ENCODE assay signal across 10 cellular contexts in genomic region chr20:31841928-31842327, GRCh38. TPM values are rescaled to one million over a fixed set of nuclear protein-coding genes. Genes with fewer than 3 reads are reported as not detected.
A peak's percentile ranks its signal among the peaks of the same experiment; 100 is the strongest.
DNase-seq lines count a peak whose midpoint lies in the region; ATAC-seq and TF ChIP-seq lines count a peak whose summit lies in the region.
"Had no signal": no experiment of that assay in that cellular context is flagged by ENCODE, and none has a peak within 500 bp of the region (broad histone marks: within the 10 kb centered on the region; RNA-seq: fewer than 3 reads in every experiment).

No MANE protein-coding gene starts in this region.

- no peak overlapping the region for H3K4me3 ChIP-seq in fibroblast of lung (replicated peaks in 1 of 4; ENCODE audit: control extremely low read depth in 1 of 4, insufficient read depth in 1 of 4, low read depth in 3 of 4, low read length in 4 of 4)
- H3K4me3 ChIP-seq in psoas muscle = no peak overlapping the region

- H4K20me1 ChIP-seq in fibroblast of lung (ENCODE audit: control insufficient read depth, extremely low read depth, insufficient read depth, low read length) = no peaks in the 10 kb centered on the region

- DNase-seq in Daoy (ENCODE audit: low read depth) (peak; percentile 92), RPMI7951 (ENCODE audit: low read depth) (peak; percentile 85), fibroblast of lung (ENCODE audit: low read depth in 2 of 2) (peak; percentile 53 to 87), psoas muscle (peak in 1 of 2 donors; percentile 60), NCI-H1092 treated with DMSO at 0.1 percent for 48 hours (lab: John Stamatoyannopoulos, UW) (no peak), HPDE6-E6E7 (ENCODE audit: extremely low spot score) (no peak), germinal center (ENCODE audit: low spot score) (no peak)
- DNase-seq: CD8-positive, alpha-beta T cell had no signal

- no peak for TF ChIP-seq CTCF in fibroblast of lung (conservative IDR thresholded peaks at IDR 0.05 in 1 of 2, IDR thresholded peaks at IDR 0.05 in 1 of 2; ENCODE audit: low read depth in 1 of 2, low read length in 2 of 2)
- TF ChIP-seq CTCF in psoas muscle (IDR thresholded peaks at IDR 0.05) = no peak

- H3K79me2 ChIP-seq in fibroblast of lung (ENCODE audit: control insufficient read depth, insufficient read depth, low read length) = no peaks in the 10 kb centered on the region

- no peak overlapping the region for H2AFZ ChIP-seq in fibroblast of lung (ENCODE audit: low read length)

- intact Hi-C loops in psoas muscle (cut with DNase I) = no loop called here

- no peaks in the 10 kb centered on the region for H3K9me3 ChIP-seq in fibroblast of lung (ENCODE audit: control insufficient read depth, insufficient read depth, low read depth, low read length)
- no peaks in the 10 kb centered on the region for H3K9me3 ChIP-seq in psoas muscle

- H3K27ac ChIP-seq in fibroblast of lung (ENCODE audit: insufficient read depth, low read length) (peak overlapping the region; percentile 11), psoas muscle (peak overlapping the region; percentile 55)

- peak overlapping the region; percentile 62 for H3K4me2 ChIP-seq in fibroblast of lung (ENCODE audit: extremely low read depth, insufficient read depth, low read length)

- peaks cover 42% of the 10 kb centered on the region for H3K4me1 ChIP-seq in fibroblast of lung (ENCODE audit: control insufficient read depth, extremely low read depth, insufficient read depth, low read length)
- H3K4me1 ChIP-seq in psoas muscle = no peaks in the 10 kb centered on the region

- peak in 1 of 4 donors; percentile 3 for ATAC-seq in psoas muscle
- ATAC-seq in HG03460 (IDR thresholded peaks at IDR 0.05; ENCODE audit: unreplicated experiment) = no peak
- ATAC-seq: CD8-positive, alpha-beta T cell had no signal

- 34 to 38% (median 36%) methylated on average over 8 of the region's 8 CpGs for WGBS in psoas muscle, 3 donors

- H3K27me3 ChIP-seq in fibroblast of lung (ENCODE audit: control insufficient read depth, insufficient read depth, low read length) (no peaks in the 10 kb centered on the region), psoas muscle (ENCODE audit: insufficient read depth in 3 of 3, low read length in 2 of 3) (no peaks in the 10 kb centered on the region)

- H3K9ac ChIP-seq in fibroblast of lung (ENCODE audit: insufficient read depth, low read length) = no peak overlapping the region

- H3K36me3 ChIP-seq in fibroblast of lung (ENCODE audit: control insufficient read depth, insufficient read depth, low read length) (no peaks in the 10 kb centered on the region), psoas muscle (ENCODE audit: insufficient read depth in 1 of 2, low read depth in 1 of 2) (no peaks in the 10 kb centered on the region)

RNA-seq across cellular contexts. Expression of gene FOXS1, which starts 3.5 kb away (rescaled TPM):
- 2.0 and 3.6 TPM in 2 replicates for total RNA-seq in Daoy (2014; rRNA removed; shearing (Covaris generic))
- 0.24 and 0.39 TPM in 2 replicates for total RNA-seq in RPMI7951 (2014; rRNA removed; shearing (Covaris generic))
- under 0.01 TPM in 1 of 2 replicates, not detected in the other for total RNA-seq in fibroblast of lung
- not detected in 2 replicates for polyA plus RNA-seq in fibroblast of lung
- not detected in 2 replicates for polyA plus RNA-seq in fibroblast of lung (2012)
- polyA minus RNA-seq in fibroblast of lung (ENCODE audit: low replicate concordance) = not detected in 2 replicates
- total RNA-seq in psoas muscle = 1 to 10 TPM in 2 of 4 donors, under 1 TPM in 2; 0.59 to 3.8 (median 1.2) TPM
- 1 to 10 TPM in 1 of 3 donors, under 1 TPM in 2; 0.65 to 1.3 (median 0.87) TPM for polyA plus RNA-seq in psoas muscle
- total RNA-seq: CD8-positive, alpha-beta T cell; subcutaneous adipose tissue had no signal

RNA-seq across cellular contexts. Expression of gene MYLK2, which starts 22.8 kb away (rescaled TPM):
- 3.0 and 3.4 TPM in 2 replicates for total RNA-seq in Daoy (2014; rRNA removed; shearing (Covaris generic))
- 0.36 and 0.59 TPM in 2 replicates for total RNA-seq in RPMI7951 (2014; rRNA removed; shearing (Covaris generic))
- total RNA-seq in fibroblast of lung (under 0.01 TPM in 1 of 2 replicates, not detected in the other), psoas muscle (100 to 1,000 TPM in 2 of 4 donors, 10 to 100 TPM in 2; 55.8 to 144 (median 102) TPM)
- polyA plus RNA-seq in fibroblast of lung (0.03 TPM in 1 of 2 replicates, not detected in the other), psoas muscle (100 to 1,000 TPM in 1 of 3 donors, 10 to 100 TPM in 2; 30.6 to 273 (median 91.4) TPM)
- polyA plus RNA-seq in fibroblast of lung (2012) = 0.17 TPM in 1 of 2 replicates, not detected in the other
- not detected in 2 replicates for polyA minus RNA-seq in fibroblast of lung (ENCODE audit: low replicate concordance)
- total RNA-seq: CD8-positive, alpha-beta T cell; subcutaneous adipose tissue had no signal

RNA-seq across cellular contexts. Expression of gene DUSP15, which starts 28.4 kb away (rescaled TPM):
- 1.9 and 4.2 TPM in 2 replicates for total RNA-seq in Daoy (2014; rRNA removed; shearing (Covaris generic))
- total RNA-seq in RPMI7951 (2014; rRNA removed; shearing (Covaris generic)) = not detected in 2 replicates
- total RNA-seq in fibroblast of lung = not detected in 2 replicates
- polyA plus RNA-seq in fibroblast of lung = 0.14 TPM in 1 of 2 replicates, not detected in the other
- polyA plus RNA-seq in fibroblast of lung (2012) = not detected in 2 replicates
- 1.9 TPM in 1 of 2 replicates, not detected in the other for polyA minus RNA-seq in fibroblast of lung (ENCODE audit: low replicate concordance)
- under 1 TPM in 1 of 4 donors, not detected in 3; 0.51 TPM for total RNA-seq in psoas muscle
- polyA plus RNA-seq in psoas muscle = under 1 TPM; 0.04 to 0.22 (median 0.17) TPM
- total RNA-seq: CD8-positive, alpha-beta T cell had no signal

RNA-seq across cellular contexts. Expression of gene TTLL9, which starts 28.5 kb away (rescaled TPM):
- 1.5 TPM in 1 of 2 replicates, not detected in the other for total RNA-seq in Daoy (2014; rRNA removed; shearing (Covaris generic))
- not detected in 2 replicates for total RNA-seq in RPMI7951 (2014; rRNA removed; shearing (Covaris generic))
- not detected in 2 replicates for total RNA-seq in fibroblast of lung
- polyA plus RNA-seq in fibroblast of lung = 0.05 TPM in 1 of 2 replicates, not detected in the other
- not detected in 2 replicates for polyA plus RNA-seq in fibroblast of lung (2012)
- polyA minus RNA-seq in fibroblast of lung (ENCODE audit: low replicate concordance) = not detected in 2 replicates
- total RNA-seq in psoas muscle = not detected
- under 1 TPM in 1 of 3 donors, not detected in 2; 0.01 TPM for polyA plus RNA-seq in psoas muscle
- total RNA-seq: CD8-positive, alpha-beta T cell had no signal

Comparison
In these comparisons a context has a peak if more than half of its experiments do, and no peak if none do; other contexts are left out.
1. DNase-seq: peak in Daoy (single experiment), RPMI7951 (single experiment) and fibroblast of lung (2 of 2); none in NCI-H1092 treated with DMSO at 0.1 percent for 48 hours (single experiment), HPDE6-E6E7 (single experiment) and germinal center (single experiment).
2. RNA of gene MYLK2, which starts 22.8 kb away (total RNA-seq): 55.8 to 144 TPM in psoas muscle; 3.0 to 3.4 TPM in Daoy, 0.36 to 0.59 TPM in RPMI7951 and under 0.01 TPM in fibroblast of lung; every median in the first group is over 10 times any median in the second.